24 cellular contexts compared by ENCODE assay signal in genomic region chr10:52966904-52967303, GRCh38.
"Had no signal": no experiment of that assay in that cellular context is flagged by ENCODE, and none has a peak within 500 bp of the region (broad histone marks: within the 10 kb centered on the region; RNA-seq: fewer than 3 reads in every experiment).

No MANE protein-coding gene starts in this region.

- DNase-seq: effector CD4-positive, alpha-beta T cell; endodermal cell; erythroblast; foreskin keratinocyte; heart right ventricle; kidney; left colon; left ventricle myocardium superior; mesendoderm; naive thymus-derived CD4-positive, alpha-beta T cell; nephron progenitor cell; spleen; stimulated activated CD4-positive, alpha-beta T cell treated with anti-CD3 and anti-CD28 coated beads, Interleukin-15, amount 100 ng/mL, for 24 hours; stimulated activated CD4-positive, alpha-beta T cell treated with anti-CD3 and anti-CD28 coated beads, Interleukin-1b, Interleukin-23, amount 100 ng/mL, for 48 hours; stimulated activated CD4-positive, alpha-beta T cell treated with anti-CD3 and anti-CD28 coated beads, Interleukin-4, amount 100 ng/mL, for 24 hours; tibial artery; upper lobe of right lung had no signal

- H3K36me3 Mint-ChIP-seq: naive thymus-derived CD4-positive, alpha-beta T cell; stimulated activated memory B cell treated with anti-CD40 and anti-IgM and Interleukin-4, amounts not matched to agents 10 μg/mL and 1 μg/mL and 100 μg/mL, for 72 hours had no signal

- H3K27ac ChIP-seq: coronary artery, foreskin keratinocyte, heart right ventricle, spleen, tibial artery, upper lobe of right lung, vagina had no signal

- H3K4me1 ChIP-seq: heart right ventricle, spleen, tibial artery, upper lobe of right lung, vagina had no signal

- FAIRE-seq: endothelial cell of umbilical vein, kidney had no signal

- H3K27me3 Mint-ChIP-seq: naive thymus-derived CD4-positive, alpha-beta T cell; stimulated activated memory B cell treated with anti-CD40 and anti-IgM and Interleukin-4, amounts not matched to agents 10 μg/mL and 1 μg/mL and 100 μg/mL, for 72 hours; stimulated activated naive CD8-positive, alpha-beta T cell treated with anti-CD3 and anti-CD28 coated beads, Interleukin-15, Interleukin-2, amounts not matched to agents 100 ng/mL and 50 ng/mL, for 24 hours had no signal

- H3K4me3 ChIP-seq: coronary artery, heart right ventricle, lung, spleen, tibial artery, upper lobe of right lung, vagina had no signal

- H3K9me3 ChIP-seq: heart right ventricle, spleen, tibial artery, upper lobe of right lung, vagina had no signal

- H3K36me3 ChIP-seq: heart right ventricle, spleen, tibial artery, upper lobe of right lung, vagina had no signal

- H3K4me3 Mint-ChIP-seq: endodermal cell; naive thymus-derived CD4-positive, alpha-beta T cell; nephron progenitor cell; stimulated activated memory B cell treated with anti-CD40 and anti-IgM and Interleukin-4, amounts not matched to agents 10 μg/mL and 1 μg/mL and 100 μg/mL, for 72 hours; stimulated activated naive CD8-positive, alpha-beta T cell treated with anti-CD3 and anti-CD28 coated beads, Interleukin-15, Interleukin-2, amounts not matched to agents 100 ng/mL and 50 ng/mL, for 24 hours had no signal

- ATAC-seq: heart right ventricle; left colon; left ventricle myocardium superior; naive thymus-derived CD4-positive, alpha-beta T cell; sciatic nerve; stimulated activated memory B cell treated with anti-CD40 and anti-IgM and Interleukin-4, amounts not matched to agents 10 μg/mL and 1 μg/mL and 100 μg/mL, for 72 hours; upper lobe of right lung had no signal

- H3K27me3 ChIP-seq: foreskin keratinocyte, heart right ventricle, spleen, tibial artery, upper lobe of right lung, vagina had no signal

- H3K27ac Mint-ChIP-seq: endodermal cell; naive thymus-derived CD4-positive, alpha-beta T cell; nephron progenitor cell; stimulated activated naive CD8-positive, alpha-beta T cell treated with anti-CD3 and anti-CD28 coated beads, Interleukin-15, Interleukin-2, amounts not matched to agents 100 ng/mL and 50 ng/mL, for 24 hours had no signal
